In genomic region chr11:65594991-65595920, GRCh38 we compare ENCODE assay signal across 1 cellular context.
A peak's percentile ranks its signal among the peaks of the same experiment; 100 is the strongest.
TF ChIP-seq lines count a peak whose summit lies in the region.

KCNK7 (minus strand) TSS chr11:65595800; CDS start chr11:65595772, 28 bp downstream.

TF ChIP-seq in HepG2, 621 proteins besides CTCF, POLR2A, EP300 and RAD21 (continued from another document):
- TF ChIP-seq KDM2A (CRISPR knock-in tag; IDR thresholded peaks at IDR 0.05; ENCODE audit: borderline replicate concordance, low read depth) (peak; percentile 9; the same call in 1 of the 2 replicates), ZNF784 (CRISPR knock-in tag; IDR thresholded peaks at IDR 0.05; ENCODE audit: borderline replicate concordance) (no peak), AGO2 (optimal IDR thresholded peaks at IDR 0.05; ENCODE audit: low read depth, low read length) (peak; percentile 80)
